17 cellular contexts compared by ENCODE assay signal in genomic region chrX:21723097-21723496, GRCh38. TPM values are rescaled to one million over a fixed set of nuclear protein-coding genes. Genes with fewer than 3 reads are reported as not detected.
DNase-seq lines count a peak whose midpoint lies in the region; ATAC-seq and TF ChIP-seq lines count a peak whose summit lies in the region.
"Had no signal": no experiment of that assay in that cellular context is flagged by ENCODE, and none has a peak within 500 bp of the region (broad histone marks: within the 10 kb centered on the region; RNA-seq: fewer than 3 reads in every experiment).

No MANE protein-coding gene starts in this region.

- no peaks in the 10 kb centered on the region for H3K79me2 ChIP-seq in mesendoderm (ENCODE audit: control insufficient read depth, insufficient read depth, low read length)

- H3K4me1 Mint-ChIP-seq in activated CD4-positive, alpha-beta T cell treated with anti-CD3 and anti-CD28 coated beads for 36 hours = no peaks in the 10 kb centered on the region
- H3K4me1 Mint-ChIP-seq in osteocyte (ENCODE audit: unreplicated experiment) = no peaks in the 10 kb centered on the region
- H3K4me1 Mint-ChIP-seq: naive B cell, T-helper 17 cell had no signal

- TF ChIP-seq RAD21 in Ishikawa (IDR thresholded peaks at IDR 0.05; ENCODE audit: low read depth) = no peak

- H4K5ac ChIP-seq in mesendoderm (ENCODE audit: low read length) = no peak overlapping the region

- H3K27me3 ChIP-seq in adipocyte (replicated peaks; ENCODE audit: control insufficient read depth, insufficient read depth, low read length) (peaks cover 16% of the 10 kb centered on the region), mesendoderm (ENCODE audit: insufficient read depth, low read length, poor library complexity) (no peaks in the 10 kb centered on the region)
- H3K27me3 ChIP-seq: ascending aorta had no signal

- H3K79me1 ChIP-seq in mesendoderm (ENCODE audit: low read length) = no peaks in the 10 kb centered on the region

- H3K4me2 ChIP-seq in mesendoderm (ENCODE audit: low read length) = no peak overlapping the region

- peaks cover 3% of the 10 kb centered on the region for H3K27me3 Mint-ChIP-seq in activated CD4-positive, alpha-beta T cell treated with anti-CD3 and anti-CD28 coated beads for 36 hours
- H3K27me3 Mint-ChIP-seq in osteocyte (ENCODE audit: unreplicated experiment) = peaks cover 11% of the 10 kb centered on the region

- no peak overlapping the region for H3K23ac ChIP-seq in mesendoderm (ENCODE audit: low read length)

- intact Hi-C loops in activated CD4-positive, alpha-beta T cell treated with anti-CD3 and anti-CD28 coated beads for 36 hours (cut with DNase I, micrococcal nuclease) = no loop called here

- peaks cover 6% of the 10 kb centered on the region for H3K4me1 ChIP-seq in adipocyte (ENCODE audit: control insufficient read depth, insufficient read depth, low read length)
- H3K4me1 ChIP-seq in mesendoderm (ENCODE audit: control insufficient read depth, low read depth, low read length) = no peaks in the 10 kb centered on the region
- H3K4me1 ChIP-seq: ascending aorta had no signal

- H2BK15ac ChIP-seq in mesendoderm (replicated peaks; ENCODE audit: low read depth) = no peak overlapping the region

- POLR2A ChIA-PET in activated CD4-positive, alpha-beta T cell treated with anti-CD3 and anti-CD28 coated beads for 36 hours (lab: Charles Lee) = no interaction called here

- no peak overlapping the region for H3K27ac Mint-ChIP-seq in activated CD4-positive, alpha-beta T cell treated with anti-CD3 and anti-CD28 coated beads for 36 hours
- no peak overlapping the region for H3K27ac Mint-ChIP-seq in osteocyte (ENCODE audit: unreplicated experiment)
- H3K27ac Mint-ChIP-seq: naive B cell, T-helper 17 cell had no signal

- H3K9me3 Mint-ChIP-seq in activated CD4-positive, alpha-beta T cell treated with anti-CD3 and anti-CD28 coated beads for 36 hours (ENCODE audit: low read depth) = no peaks in the 10 kb centered on the region
- H3K9me3 Mint-ChIP-seq in osteocyte (ENCODE audit: unreplicated experiment) = no peaks in the 10 kb centered on the region
- H3K9me3 Mint-ChIP-seq: naive B cell had no signal

- H3K4me3 Mint-ChIP-seq in activated CD4-positive, alpha-beta T cell treated with anti-CD3 and anti-CD28 coated beads for 36 hours = no peak overlapping the region
- no peak overlapping the region for H3K4me3 Mint-ChIP-seq in osteocyte (ENCODE audit: unreplicated experiment)
- H3K4me3 Mint-ChIP-seq: naive B cell, T-helper 17 cell had no signal

- H3K18ac ChIP-seq in mesendoderm (ENCODE audit: low read length) = no peak overlapping the region

- no peak overlapping the region for H2AK5ac ChIP-seq in mesendoderm (ENCODE audit: low read length)

- CTCF ChIA-PET in activated CD4-positive, alpha-beta T cell treated with anti-CD3 and anti-CD28 coated beads for 36 hours (lab: Charles Lee) = no interaction called here

- no peak overlapping the region for H3K4ac ChIP-seq in mesendoderm (ENCODE audit: low read depth, low read length)

- no peak for TF ChIP-seq CTCF in osteocyte (IDR thresholded peaks at IDR 0.05)

- H3K27ac ChIP-seq in mesendoderm (ENCODE audit: low read depth, low read length) = no peak overlapping the region
- H3K27ac ChIP-seq: ascending aorta, coronary artery, psoas muscle had no signal

- peak; percentile 12 for DNase-seq in activated CD4-positive, alpha-beta T cell treated with anti-CD3 and anti-CD28 coated beads for 36 hours
- no peak for DNase-seq in activated CD4-positive, alpha-beta T cell treated with anti-CD3 and anti-CD28 coated beads, Interleukin-2, amount 50 U/mL, for 4 hours
- DNase-seq in adipocyte (ENCODE audit: low read depth) = peak; percentile 6
- DNase-seq in mesendoderm = peak; percentile 34
- no peak for DNase-seq in globus pallidus (ENCODE audit: low spot score)
- no peak for DNase-seq in osteocyte (ENCODE audit: extremely low spot score, unreplicated experiment)
- no peak for DNase-seq in HuH-7 (ENCODE audit: low spot score)
- DNase-seq: activated CD4-positive, alpha-beta T cell treated with anti-CD3 and anti-CD28 coated beads for 4 hours; activated T-cell treated with anti-CD3 and anti-CD28 coated beads, Interleukin-2, amount 50 U/mL, for 48 hours; hypothalamus; left colon; naive B cell; psoas muscle; T-helper 17 cell had no signal

- no peaks in the 10 kb centered on the region for H3K36me3 Mint-ChIP-seq in activated CD4-positive, alpha-beta T cell treated with anti-CD3 and anti-CD28 coated beads for 36 hours (ENCODE audit: low read depth)
- no peaks in the 10 kb centered on the region for H3K36me3 Mint-ChIP-seq in osteocyte (ENCODE audit: unreplicated experiment)
- H3K36me3 Mint-ChIP-seq: naive B cell had no signal

- no peaks in the 10 kb centered on the region for H3K9me3 ChIP-seq in adipocyte (ENCODE audit: control insufficient read depth, low read length)
- H3K9me3 ChIP-seq: ascending aorta, psoas muscle had no signal

- H3K9ac ChIP-seq in adipocyte (ENCODE audit: low read length) (no peak overlapping the region), mesendoderm (ENCODE audit: low read length) (no peak overlapping the region)

- H2BK120ac ChIP-seq in mesendoderm (ENCODE audit: low read depth, low read length) = no peak overlapping the region

- H3K4me3 ChIP-seq in adipocyte (ENCODE audit: low read length) (no peak overlapping the region), mesendoderm (ENCODE audit: low read length) (no peak overlapping the region)
- H3K4me3 ChIP-seq: ascending aorta, coronary artery, psoas muscle had no signal

- H3K56ac ChIP-seq in mesendoderm (ENCODE audit: low read length) = no peak overlapping the region

- H2BK5ac ChIP-seq in mesendoderm (ENCODE audit: low read length) = no peak overlapping the region

- no peak for ATAC-seq in activated CD4-positive, alpha-beta T cell treated with anti-CD3 and anti-CD28 coated beads for 36 hours
- ATAC-seq: left colon, psoas muscle, T-helper 17 cell had no signal

- TF ChIP-seq EP300 in Ishikawa (IDR thresholded peaks at IDR 0.05; ENCODE audit: borderline replicate concordance) = no peak

- H4K8ac ChIP-seq in mesendoderm (ENCODE audit: low read depth, low read length) = no peak overlapping the region

- H3K36me3 ChIP-seq in adipocyte (ENCODE audit: control insufficient read depth, insufficient read depth, low read length, severe bottlenecking) (no peaks in the 10 kb centered on the region), mesendoderm (ENCODE audit: control insufficient read depth, insufficient read depth, low read length) (no peaks in the 10 kb centered on the region)
- H3K36me3 ChIP-seq: ascending aorta had no signal

TF ChIP-seq in Ishikawa, 13 proteins besides CTCF, POLR2A, EP300 and RAD21:
- TF ChIP-seq YY1 (IDR thresholded peaks at IDR 0.05; ENCODE audit: low read depth) (no peak), REST (IDR thresholded peaks at IDR 0.05; ENCODE audit: low read depth) (peak; percentile 87)

RNA-seq across cellular contexts. Expression of gene SMPX, which starts 34.8 kb away (rescaled TPM):
- not detected for total RNA-seq in activated CD4-positive, alpha-beta T cell treated with anti-CD3 and anti-CD28 coated beads for 36 hours
- polyA plus RNA-seq in mesendoderm (2013, experiment 1 of 2) = not detected
- 0.06 TPM for polyA plus RNA-seq in mesendoderm (2013, experiment 2 of 2)
- total RNA-seq in osteocyte = not detected in 2 replicates
- total RNA-seq: ascending aorta, T-helper 17 cell had no signal

Comparison
In these comparisons a context has a peak if more than half of its experiments do, and no peak if none do; other contexts are left out.
1. DNase-seq: peak in activated CD4-positive, alpha-beta T cell treated with anti-CD3 and anti-CD28 coated beads for 36 hours (single experiment), adipocyte (single experiment) and mesendoderm (single experiment); none in activated CD4-positive, alpha-beta T cell treated with anti-CD3 and anti-CD28 coated beads, Interleukin-2, amount 50 U/mL, for 4 hours (0 of 2), globus pallidus (single experiment), osteocyte (single experiment) and HuH-7 (single experiment).